Comparison of ENCODE assay signal across 8 cellular contexts in genomic region chrX:130097507-130098201, GRCh38. TPM values are rescaled to one million over a fixed set of nuclear protein-coding genes. Genes with fewer than 3 reads are reported as not detected.
A peak's percentile ranks its signal among the peaks of the same experiment; 100 is the strongest.
DNase-seq lines count a peak whose midpoint lies in the region; ATAC-seq, FAIRE-seq and TF ChIP-seq lines count a peak whose summit lies in the region.

No MANE protein-coding gene starts in this region.

- H3K79me2 ChIP-seq in mammary epithelial cell (ENCODE audit: insufficient read depth, low read length), result peaks cover 85% of the 10 kb centered on the region

- no peak overlapping the region for H3K4me3 Mint-ChIP-seq in MCF 10A (ENCODE audit: unreplicated experiment)
- H3K4me3 Mint-ChIP-seq in activated CD4-positive, alpha-beta memory T cell treated with anti-CD3 and anti-CD28 coated beads, Interleukin-2, amount 10 ng/mL, durations not matched to agents 7 days and 5 days, result no peak overlapping the region

- H4K20me1 ChIP-seq in mammary epithelial cell (ENCODE audit: insufficient read depth, low read length), result no peaks in the 10 kb centered on the region

- H3K27me3 ChIP-seq in mammary epithelial cell (ENCODE audit: insufficient read depth, low read length), result no peaks in the 10 kb centered on the region

- peak overlapping the region; percentile 35 for H3K27ac Mint-ChIP-seq in MCF 10A (ENCODE audit: low read depth, unreplicated experiment)
- peak overlapping the region; percentile 72 for H3K27ac Mint-ChIP-seq in activated CD4-positive, alpha-beta memory T cell treated with anti-CD3 and anti-CD28 coated beads, Interleukin-2, amount 10 ng/mL, durations not matched to agents 7 days and 5 days

- intact Hi-C loops in MCF 10A (cut with micrococcal nuclease), result no loop called here
- intact Hi-C loops in mammary epithelial cell (cut with micrococcal nuclease), result no loop called here

- H3K27ac ChIP-seq in mammary epithelial cell (ENCODE audit: insufficient read depth, low read depth, low read length) (no peak overlapping the region), urinary bladder (ENCODE audit: low read depth) (peak overlapping the region; percentile 61)

- POLR2A ChIA-PET in MCF 10A (lab: Yijun Ruan, JAX), result interaction anchor here (1.7 kb wide), 1 partner anchor 12 kb away, joined by 6 read pairs; no protein-coding TSS in a partner anchor
- POLR2A ChIA-PET in activated CD4-positive, alpha-beta memory T cell treated with anti-CD3 and anti-CD28 coated beads, Interleukin-2, amount 10 ng/mL, durations not matched to agents 7 days and 5 days (lab: Charles Lee), result interaction anchor here (0.8 to 2.7 kb wide), 6 partner anchors 12 to 77 kb away, joined by 3 to 16 read pairs (median 3); partner anchors contain the start of gene AIFM1

- peaks cover 17% of the 10 kb centered on the region for H3K4me1 ChIP-seq in mammary epithelial cell (ENCODE audit: insufficient read depth, low read length)
- peaks cover 5% of the 10 kb centered on the region for H3K4me1 ChIP-seq in urinary bladder (ENCODE audit: insufficient read depth)

- H3K4me2 ChIP-seq in mammary epithelial cell (ENCODE audit: insufficient read depth, low read depth, low read length), result no peak overlapping the region

- H2AFZ ChIP-seq in mammary epithelial cell (ENCODE audit: low read depth, low read length), result no peak overlapping the region

- WGBS in mammary epithelial cell (ENCODE audit: low coverage, missing lambda C conversion rate), result 56% methylated on average over 11 of the region's 14 CpGs
- WGBS in urinary bladder, result 53% methylated on average over 14 of the region's 14 CpGs

- H3K9me3 ChIP-seq in mammary epithelial cell (replicated peaks; ENCODE audit: insufficient read depth, low read length), result no peaks in the 10 kb centered on the region

- no peak for FAIRE-seq in RCC 7860 (lab: Jason Lieb, UNC)

- H3K4me1 Mint-ChIP-seq in MCF 10A (ENCODE audit: insufficient read depth, unreplicated experiment), result peaks cover 5% of the 10 kb centered on the region
- H3K4me1 Mint-ChIP-seq in activated CD4-positive, alpha-beta memory T cell treated with anti-CD3 and anti-CD28 coated beads, Interleukin-2, amount 10 ng/mL, durations not matched to agents 7 days and 5 days, result peaks cover 68% of the 10 kb centered on the region

- H3K9ac ChIP-seq in mammary epithelial cell (ENCODE audit: insufficient read depth, low read length), result no peak overlapping the region

- in situ Hi-C loops in mammary epithelial cell (cut with MboI; ENCODE audit: low sequenced_read_pairs in 2 of 2), result no loop called here

- no peaks in the 10 kb centered on the region for H3K9me3 Mint-ChIP-seq in MCF 10A (ENCODE audit: unreplicated experiment)
- H3K9me3 Mint-ChIP-seq in activated CD4-positive, alpha-beta memory T cell treated with anti-CD3 and anti-CD28 coated beads, Interleukin-2, amount 10 ng/mL, durations not matched to agents 7 days and 5 days, result no peaks in the 10 kb centered on the region

- peaks cover 2% of the 10 kb centered on the region for H3K36me3 Mint-ChIP-seq in MCF 10A (ENCODE audit: insufficient read depth, unreplicated experiment)
- peaks cover 7% of the 10 kb centered on the region for H3K36me3 Mint-ChIP-seq in activated CD4-positive, alpha-beta memory T cell treated with anti-CD3 and anti-CD28 coated beads, Interleukin-2, amount 10 ng/mL, durations not matched to agents 7 days and 5 days (ENCODE audit: low read depth)

- H3K27me3 Mint-ChIP-seq in MCF 10A (ENCODE audit: insufficient read depth, unreplicated experiment), result peaks cover 10% of the 10 kb centered on the region
- no peaks in the 10 kb centered on the region for H3K27me3 Mint-ChIP-seq in activated CD4-positive, alpha-beta memory T cell treated with anti-CD3 and anti-CD28 coated beads, Interleukin-2, amount 10 ng/mL, durations not matched to agents 7 days and 5 days

- H3K36me3 ChIP-seq in mammary epithelial cell (ENCODE audit: insufficient read depth, low read length), result no peaks in the 10 kb centered on the region
- no peaks in the 10 kb centered on the region for H3K36me3 ChIP-seq in urinary bladder (ENCODE audit: insufficient read depth)

- H3K4me3 ChIP-seq in mammary epithelial cell (replicated peaks in 1 of 3; ENCODE audit: insufficient read depth in 1 of 3, low read depth in 2 of 3, low read length in 3 of 3) (no peak overlapping the region), urinary bladder (ENCODE audit: low read depth, low read length) (no peak overlapping the region)

- dilution Hi-C loops in mammary epithelial cell (cut with HindIII; ENCODE audit: low sequenced_read_pairs), result no loop called here

- ATAC-seq in HG02970 (IDR thresholded peaks at IDR 0.05; ENCODE audit: low FRiP score, unreplicated experiment), result no peak

- BruUV-seq in MCF 10A (replicated peaks; lab: Mats Ljungman, UMichigan) (no TSS peak), mammary epithelial cell (replicated peaks; lab: Mats Ljungman, UMichigan) (no TSS peak)

- CTCF ChIA-PET in MCF 10A (lab: Yijun Ruan, JAX), result interaction anchor here (0.6 to 1.8 kb wide), 2 partner anchors 12 to 19 kb away, joined by 4 to 9 read pairs; no protein-coding TSS in a partner anchor
- CTCF ChIA-PET in mammary epithelial cell (lab: Charles Lee; ENCODE audit: low non-redundant PET), result no interaction called here
- CTCF ChIA-PET in activated CD4-positive, alpha-beta memory T cell treated with anti-CD3 and anti-CD28 coated beads, Interleukin-2, amount 10 ng/mL, durations not matched to agents 7 days and 5 days (lab: Charles Lee), result interaction anchor here (1.1 to 3.9 kb wide), 3 partner anchors 10 to 24 kb away, joined by 3 to 10 read pairs (median 4); no protein-coding TSS in a partner anchor

- no peak for DNase-seq in MCF 10A (ENCODE audit: unreplicated experiment)
- DNase-seq in mammary epithelial cell, result no peak
- DNase-seq in activated CD4-positive, alpha-beta memory T cell treated with anti-CD3 and anti-CD28 coated beads, Interleukin-2, amount 10 ng/mL, durations not matched to agents 7 days and 5 days, result no peak
- peak; percentile 77 for DNase-seq in islet precursor cell
- no peak for DNase-seq in 8988T
- no peak for DNase-seq in RCC 7860 (ENCODE audit: low spot score)

- TF ChIP-seq CTCF in MCF 10A (IDR thresholded peaks at IDR 0.05; ENCODE audit: unreplicated experiment) (no peak), mammary epithelial cell (conservative IDR thresholded peaks at IDR 0.05 in 1 of 2, IDR thresholded peaks at IDR 0.05 in 1 of 2; ENCODE audit: extremely low read depth in 1 of 2, insufficient read depth in 1 of 2, low read depth in 1 of 2, low read length in 2 of 2) (no peak)

RNA-seq across cellular contexts. Expression of gene ELF4, which starts 12.6 kb away (rescaled TPM):
- total RNA-seq in MCF 10A (2022) (19.5 and 23.6 TPM in 2 replicates), mammary epithelial cell (10 to 100 TPM; 12.3 to 26.3 TPM), urinary bladder (11.3 TPM)
- polyA plus RNA-seq in mammary epithelial cell (21.6 TPM), urinary bladder (13.7 TPM)
- polyA minus RNA-seq in mammary epithelial cell, result 67.5 TPM
- total RNA-seq in activated CD4-positive, alpha-beta memory T cell treated with anti-CD3 and anti-CD28 coated beads, Interleukin-2, amount 10 ng/mL, durations not matched to agents 7 days and 5 days, result 10 to 100 TPM; 48.0 to 48.7 TPM
